9 cellular contexts compared by ENCODE assay signal in genomic region chr19:38134538-38135149, GRCh38.
DNase-seq lines count a peak whose midpoint lies in the region; ATAC-seq and TF ChIP-seq lines count a peak whose summit lies in the region.
"Had no signal": no experiment of that assay in that cellular context is flagged by ENCODE, and none has a peak within 500 bp of the region (broad histone marks: within the 10 kb centered on the region; RNA-seq: fewer than 3 reads in every experiment).

No MANE protein-coding gene starts in this region.

- ATAC-seq in GM21786 (IDR thresholded peaks at IDR 0.05; ENCODE audit: unreplicated experiment): no peak

- H3K27me3 Mint-ChIP-seq in glutamatergic neuron (ENCODE audit: unreplicated experiment): peaks cover 1% of the 10 kb centered on the region

- no peaks in the 10 kb centered on the region for H3K9me3 Mint-ChIP-seq in glutamatergic neuron (ENCODE audit: unreplicated experiment)
- H3K9me3 Mint-ChIP-seq: activated naive CD4-positive, alpha-beta T cell treated with anti-CD3 and anti-CD28 coated beads, Interleukin-2, amount 50 U/mL, for 72 hours had no signal

- no peak overlapping the region for H3K27ac Mint-ChIP-seq in glutamatergic neuron (ENCODE audit: unreplicated experiment)

- no peak overlapping the region for H3K4me3 ChIP-seq in Jurkat, Clone E6-1 (ENCODE audit: low read length)

- H3K36me3 Mint-ChIP-seq in glutamatergic neuron (ENCODE audit: unreplicated experiment): peaks cover 6% of the 10 kb centered on the region
- H3K36me3 Mint-ChIP-seq: activated naive CD4-positive, alpha-beta T cell treated with anti-CD3 and anti-CD28 coated beads, Interleukin-2, amount 50 U/mL, for 72 hours had no signal

- peaks cover 3% of the 10 kb centered on the region for H3K4me1 Mint-ChIP-seq in glutamatergic neuron (ENCODE audit: low read depth, unreplicated experiment)

- H3K4me3 Mint-ChIP-seq in glutamatergic neuron (ENCODE audit: unreplicated experiment): no peak overlapping the region

- DNase-seq in NOMO-1 treated with DMSO at 0.1 percent for 48 hours (lab: John Stamatoyannopoulos, UW; ENCODE audit: unreplicated experiment) (peak; percentile 40), NOMO-1 treated with dmso at 0.1 percent for 144 hours (lab: John Stamatoyannopoulos, UW; ENCODE audit: unreplicated experiment) (no peak), glutamatergic neuron (peak; percentile 39), DMS79 treated with DMSO at 0.1 percent for 48 hours (lab: John Stamatoyannopoulos, UW) (no peak)
- peak; percentile 53 for DNase-seq in Jurkat, Clone E6-1 (ENCODE audit: low read depth, low spot score)
- peak; percentile 19 to 42 for DNase-seq in activated CD4-positive, alpha-beta T cell treated with anti-CD3 and anti-CD28 coated beads, Interleukin-2, amount 50 U/mL, for 48 hours
- peak; percentile 6 to 31 (median 12) for DNase-seq in stimulated activated CD4-positive, alpha-beta T cell treated with anti-CD3 and anti-CD28 coated beads, TNF-alpha, amount 100 ng/mL, for 48 hours (ENCODE audit: low read depth in 3 of 3)

- TF ChIP-seq CTCF in glutamatergic neuron (IDR thresholded peaks at IDR 0.05; ENCODE audit: partially characterized antibody, unreplicated experiment): peak; percentile 77

Comparison
In these comparisons a context has a peak if more than half of its experiments do, and no peak if none do; other contexts are left out.
1. DNase-seq: peak in NOMO-1 treated with DMSO at 0.1 percent for 48 hours (single experiment), Jurkat, Clone E6-1 (single experiment), activated CD4-positive, alpha-beta T cell treated with anti-CD3 and anti-CD28 coated beads, Interleukin-2, amount 50 U/mL, for 48 hours (2 of 2), glutamatergic neuron (single experiment) and stimulated activated CD4-positive, alpha-beta T cell treated with anti-CD3 and anti-CD28 coated beads, TNF-alpha, amount 100 ng/mL, for 48 hours (3 of 3); none in NOMO-1 treated with dmso at 0.1 percent for 144 hours (single experiment) and DMS79 treated with DMSO at 0.1 percent for 48 hours (single experiment).